ENCODE assay signal across 14 cellular contexts in the genomic region with DNA sequence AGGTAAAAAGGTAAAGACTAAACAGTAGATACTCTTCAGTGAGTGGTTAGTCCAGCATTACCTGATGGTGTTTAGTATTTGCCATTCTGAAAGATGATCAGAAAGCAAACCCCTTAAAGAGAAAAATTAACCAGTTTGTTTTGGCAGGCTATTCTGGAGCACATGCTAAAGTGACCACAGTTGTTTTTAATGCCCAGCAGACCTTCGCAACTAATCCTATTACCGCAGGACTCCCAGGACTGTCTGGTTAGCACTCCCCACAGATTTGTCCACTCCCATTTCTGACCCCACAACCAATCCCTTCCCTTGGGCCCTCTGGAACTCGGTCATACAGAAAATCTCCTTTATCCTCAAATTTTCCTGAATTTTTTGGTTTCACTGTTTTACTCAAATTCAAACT.
DNase-seq lines count a peak whose midpoint lies in the region; ATAC-seq and TF ChIP-seq lines count a peak whose summit lies in the region.
"Had no signal": no experiment of that assay in that cellular context is flagged by ENCODE, and none has a peak within 500 bp of the region (broad histone marks: within the 10 kb centered on the region; RNA-seq: fewer than 3 reads in every experiment).

No MANE protein-coding gene starts in this region.

- POLR2A ChIA-PET in CD4-positive, alpha-beta T cell (lab: Charles Lee) = no interaction called here

- H3K36me3 ChIP-seq in esophagus squamous epithelium (no peaks in the 10 kb centered on the region), mesodermal cell (ENCODE audit: control insufficient read depth, insufficient read depth, low read length) (peaks cover 39% of the 10 kb centered on the region)
- H3K36me3 ChIP-seq: vagina had no signal

- WGBS in esophagus squamous epithelium, 2 donors = 74 to 80% methylated on average over 3 of the region's 3 CpGs
- 89 to 100% methylated on average over 3 of the region's 3 CpGs for WGBS in mesodermal cell (ENCODE audit: insufficient coverage in 2 of 2), 2 experiments

- no peaks in the 10 kb centered on the region for H3K27me3 ChIP-seq in esophagus squamous epithelium
- H3K27me3 ChIP-seq in CD4-positive, alpha-beta T cell (ENCODE audit: control insufficient read depth, insufficient read depth, low read length) = no peaks in the 10 kb centered on the region
- H3K27me3 ChIP-seq: vagina had no signal

- intact Hi-C loops in esophagus squamous epithelium (cut with DNase I) (no loop called here), posterior vena cava (cut with DNase I) (no loop called here)
- intact Hi-C loops in CD4-positive, alpha-beta T cell (cut with DNase I, micrococcal nuclease) = no loop called here

- H3K4me1 Mint-ChIP-seq in CD4-positive, alpha-beta T cell (ENCODE audit: low read depth) = no peaks in the 10 kb centered on the region

- H3K9me3 ChIP-seq in esophagus squamous epithelium (no peaks in the 10 kb centered on the region), mesodermal cell (ENCODE audit: control insufficient read depth, low read length) (peaks cover 4% of the 10 kb centered on the region)
- H3K9me3 ChIP-seq in CD4-positive, alpha-beta T cell (ENCODE audit: control insufficient read depth, low read length) = no peaks in the 10 kb centered on the region
- H3K9me3 ChIP-seq: vagina had no signal

- DNase-seq in NCI-H524 treated with DMSO at 0.1 percent for 48 hours (lab: John Stamatoyannopoulos, UW) (peak; percentile 49), esophagus squamous epithelium (lab: John Stamatoyannopoulos, UW) (no peak), posterior vena cava (ENCODE audit: low spot score) (no peak), nucleus accumbens (lab: John Stamatoyannopoulos, UW) (no peak)
- DNase-seq in CD4-positive, alpha-beta T cell = no peak
- DNase-seq: DMS 273 treated with DMSO at 0.1 percent for 48 hours, left cardiac atrium, NCI-H146, T-helper 2 cell had no signal

- no peak overlapping the region for H3K27ac Mint-ChIP-seq in CD4-positive, alpha-beta T cell

- H3K4me3 Mint-ChIP-seq in CD4-positive, alpha-beta T cell = no peak overlapping the region

- no peaks in the 10 kb centered on the region for H3K36me3 Mint-ChIP-seq in CD4-positive, alpha-beta T cell (ENCODE audit: low read depth)

- CTCF ChIA-PET in CD4-positive, alpha-beta T cell (lab: Charles Lee) = no interaction called here

- no peaks in the 10 kb centered on the region for H3K27me3 Mint-ChIP-seq in CD4-positive, alpha-beta T cell

- H3K27ac ChIP-seq in esophagus squamous epithelium (peak overlapping the region in 3 of 4 donors; percentile 14 to 56 (median 32)), mesodermal cell (ENCODE audit: low read depth, low read length, severe bottlenecking) (peak overlapping the region; percentile 39)
- H3K27ac ChIP-seq in CD4-positive, alpha-beta T cell (ENCODE audit: low read depth, low read length) = no peak overlapping the region
- H3K27ac ChIP-seq: epithelial cell of prostate, parathyroid adenoma, vagina had no signal

- peaks cover 0 to 5% (median 0%) of the 10 kb centered on the region in 3 donors for H3K4me1 ChIP-seq in esophagus squamous epithelium
- H3K4me1 ChIP-seq in mesodermal cell (ENCODE audit: control insufficient read depth, insufficient read depth, low read length, poor library complexity, severe bottlenecking) = peaks cover 15% of the 10 kb centered on the region
- H3K4me1 ChIP-seq: parathyroid adenoma had no signal

- no peak for ATAC-seq in CD4-positive, alpha-beta T cell (ENCODE audit: poor library complexity)
- ATAC-seq in GM21515 (IDR thresholded peaks at IDR 0.05; ENCODE audit: unreplicated experiment) = no peak

- no peak for TF ChIP-seq CTCF in esophagus squamous epithelium (IDR thresholded peaks at IDR 0.05)
- TF ChIP-seq CTCF in CD4-positive, alpha-beta T cell (IDR thresholded peaks at IDR 0.05) = no peak

- no peak for TF ChIP-seq POLR2A in esophagus squamous epithelium (IDR thresholded peaks at IDR 0.05)

- H3K4me3 ChIP-seq in esophagus squamous epithelium (no peak overlapping the region), mesodermal cell (ENCODE audit: extremely low read depth, insufficient read depth, low read length, poor library complexity, severe bottlenecking) (no peak overlapping the region)
- H3K4me3 ChIP-seq: vagina had no signal

- H3K9me3 Mint-ChIP-seq in CD4-positive, alpha-beta T cell = no peaks in the 10 kb centered on the region
